1 cellular context compared by ENCODE assay signal in the genomic region with DNA sequence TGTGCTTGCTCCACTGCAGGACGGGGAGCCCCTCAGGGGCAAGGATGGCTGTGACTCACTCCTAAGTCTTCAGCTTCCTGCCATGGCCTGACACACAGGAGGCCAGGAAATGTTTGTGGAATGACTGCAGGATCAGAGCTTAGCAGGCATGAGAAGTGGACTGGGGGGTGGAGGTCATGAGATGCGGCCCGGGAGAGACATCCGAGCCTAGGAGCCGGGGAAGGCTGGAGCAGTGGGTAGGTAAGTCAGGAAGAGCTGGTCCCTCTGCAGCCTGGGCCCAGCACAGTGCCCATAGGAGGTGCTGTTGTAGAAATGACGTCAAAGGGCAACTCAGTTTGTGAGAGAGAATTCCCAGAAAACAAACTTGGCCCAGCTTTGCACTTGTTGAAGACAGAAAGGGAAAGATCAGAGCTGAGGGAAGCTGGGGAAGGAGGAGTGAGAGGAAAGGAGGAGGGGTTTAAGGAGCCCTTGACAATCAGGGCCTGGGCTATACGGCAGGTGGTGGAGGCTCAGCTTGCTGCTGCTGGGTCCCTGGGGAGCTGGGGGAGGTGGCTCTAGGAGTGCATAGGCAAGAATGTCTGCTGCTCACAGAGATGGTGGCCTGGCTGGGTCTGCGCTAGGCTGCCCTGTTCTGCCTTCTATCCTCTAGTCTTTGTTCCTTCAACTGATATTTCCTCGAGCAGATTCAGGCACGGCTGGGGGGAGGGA.
TF ChIP-seq lines count a peak whose summit lies in the region.

No MANE protein-coding gene starts in this region.

TF ChIP-seq in SK-N-SH, 30 proteins besides CTCF, POLR2A, EP300 and RAD21 (continued from another document):
- TF ChIP-seq, protein P1, sequence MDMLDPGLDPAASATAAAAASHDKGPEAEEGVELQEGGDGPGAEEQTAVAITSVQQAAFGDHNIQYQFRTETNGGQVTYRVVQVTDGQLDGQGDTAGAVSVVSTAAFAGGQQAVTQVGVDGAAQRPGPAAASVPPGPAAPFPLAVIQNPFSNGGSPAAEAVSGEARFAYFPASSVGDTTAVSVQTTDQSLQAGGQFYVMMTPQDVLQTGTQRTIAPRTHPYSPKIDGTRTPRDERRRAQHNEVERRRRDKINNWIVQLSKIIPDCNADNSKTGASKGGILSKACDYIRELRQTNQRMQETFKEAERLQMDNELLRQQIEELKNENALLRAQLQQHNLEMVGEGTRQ (IDR thresholded peaks at IDR 0.05; ENCODE audit: borderline replicate concordance, low read depth, low read length), result no peak
- TF ChIP-seq FOSL2 (IDR thresholded peaks at IDR 0.05; ENCODE audit: borderline replicate concordance, low read depth) (peak; percentile 98), SIN3A (IDR thresholded peaks at IDR 0.05; ENCODE audit: borderline replicate concordance, low read depth, low read length) (no peak), FOXJ3 (CRISPR knock-in tag; IDR thresholded peaks at IDR 0.05) (no peak), GABPA (IDR thresholded peaks at IDR 0.05; ENCODE audit: low read depth) (no peak), ZBTB33 (IDR thresholded peaks at IDR 0.05; ENCODE audit: borderline replicate concordance, low read depth) (peak; percentile 53; the same call in 1 of the 2 replicates), CHD2 (IDR thresholded peaks at IDR 0.05; ENCODE audit: low read length, partially characterized antibody) (no peak), RCOR1 (IDR thresholded peaks at IDR 0.05; ENCODE audit: low read length) (no peak), MEF2A (IDR thresholded peaks at IDR 0.05; ENCODE audit: borderline replicate concordance, low read depth) (no peak), POLR2AphosphoS5 (IDR thresholded peaks at IDR 0.05; ENCODE audit: low read depth, low read length) (no peak), SMC3 (IDR thresholded peaks at IDR 0.05; ENCODE audit: low read depth, low read length) (no peak), RXRA (IDR thresholded peaks at IDR 0.05; ENCODE audit: borderline replicate concordance, low read depth) (peak; percentile 87; the same call in 1 of the 2 replicates), FOXM1 (IDR thresholded peaks at IDR 0.05; ENCODE audit: low read depth) (no peak), EZH2phosphoT487 (IDR thresholded peaks at IDR 0.05; ENCODE audit: borderline replicate concordance, low read depth) (no peak)
- TF ChIP-seq, protein P2, sequence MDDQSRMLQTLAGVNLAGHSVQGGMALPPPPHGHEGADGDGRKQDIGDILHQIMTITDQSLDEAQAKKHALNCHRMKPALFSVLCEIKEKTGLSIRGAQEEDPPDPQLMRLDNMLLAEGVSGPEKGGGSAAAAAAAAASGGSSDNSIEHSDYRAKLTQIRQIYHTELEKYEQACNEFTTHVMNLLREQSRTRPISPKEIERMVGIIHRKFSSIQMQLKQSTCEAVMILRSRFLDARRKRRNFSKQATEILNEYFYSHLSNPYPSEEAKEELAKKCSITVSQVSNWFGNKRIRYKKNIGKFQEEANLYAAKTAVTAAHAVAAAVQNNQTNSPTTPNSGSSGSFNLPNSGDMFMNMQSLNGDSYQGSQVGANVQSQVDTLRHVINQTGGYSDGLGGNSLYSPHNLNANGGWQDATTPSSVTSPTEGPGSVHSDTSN (IDR thresholded peaks at IDR 0.05), result peak; percentile 62
